Comparison of ENCODE assay signal across 1 cellular context in the genomic region with DNA sequence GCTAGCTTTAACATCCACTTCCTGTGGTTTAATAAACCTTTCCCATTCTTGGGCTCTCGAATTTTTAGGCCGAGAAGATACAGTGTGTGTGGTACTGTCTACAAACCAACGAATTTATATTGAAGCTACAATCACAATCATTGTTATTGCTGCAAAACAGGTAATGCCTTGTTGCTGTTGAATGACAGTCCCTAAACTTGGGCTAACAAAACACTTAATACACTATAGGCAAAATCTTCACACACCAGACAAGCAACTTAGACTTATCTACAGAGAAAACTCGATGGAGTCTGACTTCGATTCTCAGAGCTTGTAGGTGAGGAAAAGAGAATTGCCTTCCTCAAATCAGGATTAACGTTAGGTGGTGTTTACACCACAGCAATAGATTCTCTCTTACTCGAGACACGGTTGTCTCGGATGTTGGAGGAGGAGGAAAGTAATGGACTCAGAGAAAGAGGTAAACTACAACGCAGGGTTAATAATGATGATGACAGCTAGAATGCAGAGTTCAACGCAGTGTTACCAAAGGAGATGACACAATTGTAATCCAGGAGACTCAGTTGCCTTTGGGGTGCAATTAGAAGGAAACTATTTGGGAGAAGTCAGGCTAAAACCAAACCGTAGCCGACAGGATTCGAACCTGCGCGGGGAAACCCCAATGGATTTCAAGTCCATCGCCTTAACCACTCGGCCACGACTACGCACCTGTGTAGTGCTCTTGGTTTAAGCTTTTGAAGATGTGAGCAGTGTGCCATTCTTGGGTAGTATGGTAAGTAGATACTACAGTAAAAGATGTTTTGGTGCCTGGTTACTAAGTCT.
TF ChIP-seq lines count a peak whose summit lies in the region.

No MANE protein-coding gene starts in this region.

TF ChIP-seq in GM12878, 131 proteins besides CTCF, POLR2A, EP300 and RAD21 (continued from another document and continues in another):
- TF ChIP-seq BCLAF1 (IDR thresholded peaks at IDR 0.05) (no peak), ESRRA (IDR thresholded peaks at IDR 0.05; ENCODE audit: low read length) (no peak), TCF12 (IDR thresholded peaks at IDR 0.05; ENCODE audit: low read depth, low read length) (no peak), MTA2 (IDR thresholded peaks at IDR 0.05; ENCODE audit: low read depth) (no peak), SUZ12 (IDR thresholded peaks at IDR 0.05; ENCODE audit: unreplicated experiment) (no peak), EZH2 (IDR thresholded peaks at IDR 0.05; ENCODE audit: borderline replicate concordance, control insufficient read depth, low read depth, low read length) (no peak), ZZZ3 (IDR thresholded peaks at IDR 0.05; ENCODE audit: control insufficient read depth, insufficient read length, low read depth) (no peak), FOS (IDR thresholded peaks at IDR 0.05; ENCODE audit: borderline replicate concordance, extremely low read depth, insufficient read length) (no peak), RB1 (IDR thresholded peaks at IDR 0.05; ENCODE audit: borderline replicate concordance) (no peak), SMC3 (IDR thresholded peaks at IDR 0.05; ENCODE audit: borderline replicate concordance, low read length) (no peak), DPF2 (IDR thresholded peaks at IDR 0.05) (no peak), EGR1 (IDR thresholded peaks at IDR 0.05; ENCODE audit: borderline replicate concordance in 1 of 2, low read depth in 2 of 2, low read length in 2 of 2) (no peak), GABPA (IDR thresholded peaks at IDR 0.05; ENCODE audit: low read depth) (0 out of 2 replicates have a peak, but pooled peaks have one; percentile 28), JUNB (IDR thresholded peaks at IDR 0.05) (no peak), CEBPZ (IDR thresholded peaks at IDR 0.05; ENCODE audit: low read depth, low read length) (no peak), STAT3 (IDR thresholded peaks at IDR 0.05; ENCODE audit: low read depth, low read length) (no peak), YY1 (IDR thresholded peaks at IDR 0.05; ENCODE audit: low read depth, low read length) (0 out of 2 replicates have a peak, but pooled peaks have one; percentile 28), ZSCAN29 (IDR thresholded peaks at IDR 0.05) (peak; percentile 85), RAD51 (IDR thresholded peaks at IDR 0.05) (no peak), RFX5 (IDR thresholded peaks at IDR 0.05; ENCODE audit: low read depth, low read length) (no peak), E2F8 (IDR thresholded peaks at IDR 0.05; ENCODE audit: low read depth, partially characterized antibody) (no peak), IRF5 (IDR thresholded peaks at IDR 0.05; ENCODE audit: borderline replicate concordance) (no peak), ZNF384 (IDR thresholded peaks at IDR 0.05; ENCODE audit: borderline replicate concordance, low read depth, low read length) (no peak), HDGF (IDR thresholded peaks at IDR 0.05) (no peak), PML (IDR thresholded peaks at IDR 0.05; ENCODE audit: low read length) (no peak), PAX5 (IDR thresholded peaks at IDR 0.05; ENCODE audit: borderline replicate concordance, low read depth, low read length) (no peak)
- TF ChIP-seq, protein P1, sequence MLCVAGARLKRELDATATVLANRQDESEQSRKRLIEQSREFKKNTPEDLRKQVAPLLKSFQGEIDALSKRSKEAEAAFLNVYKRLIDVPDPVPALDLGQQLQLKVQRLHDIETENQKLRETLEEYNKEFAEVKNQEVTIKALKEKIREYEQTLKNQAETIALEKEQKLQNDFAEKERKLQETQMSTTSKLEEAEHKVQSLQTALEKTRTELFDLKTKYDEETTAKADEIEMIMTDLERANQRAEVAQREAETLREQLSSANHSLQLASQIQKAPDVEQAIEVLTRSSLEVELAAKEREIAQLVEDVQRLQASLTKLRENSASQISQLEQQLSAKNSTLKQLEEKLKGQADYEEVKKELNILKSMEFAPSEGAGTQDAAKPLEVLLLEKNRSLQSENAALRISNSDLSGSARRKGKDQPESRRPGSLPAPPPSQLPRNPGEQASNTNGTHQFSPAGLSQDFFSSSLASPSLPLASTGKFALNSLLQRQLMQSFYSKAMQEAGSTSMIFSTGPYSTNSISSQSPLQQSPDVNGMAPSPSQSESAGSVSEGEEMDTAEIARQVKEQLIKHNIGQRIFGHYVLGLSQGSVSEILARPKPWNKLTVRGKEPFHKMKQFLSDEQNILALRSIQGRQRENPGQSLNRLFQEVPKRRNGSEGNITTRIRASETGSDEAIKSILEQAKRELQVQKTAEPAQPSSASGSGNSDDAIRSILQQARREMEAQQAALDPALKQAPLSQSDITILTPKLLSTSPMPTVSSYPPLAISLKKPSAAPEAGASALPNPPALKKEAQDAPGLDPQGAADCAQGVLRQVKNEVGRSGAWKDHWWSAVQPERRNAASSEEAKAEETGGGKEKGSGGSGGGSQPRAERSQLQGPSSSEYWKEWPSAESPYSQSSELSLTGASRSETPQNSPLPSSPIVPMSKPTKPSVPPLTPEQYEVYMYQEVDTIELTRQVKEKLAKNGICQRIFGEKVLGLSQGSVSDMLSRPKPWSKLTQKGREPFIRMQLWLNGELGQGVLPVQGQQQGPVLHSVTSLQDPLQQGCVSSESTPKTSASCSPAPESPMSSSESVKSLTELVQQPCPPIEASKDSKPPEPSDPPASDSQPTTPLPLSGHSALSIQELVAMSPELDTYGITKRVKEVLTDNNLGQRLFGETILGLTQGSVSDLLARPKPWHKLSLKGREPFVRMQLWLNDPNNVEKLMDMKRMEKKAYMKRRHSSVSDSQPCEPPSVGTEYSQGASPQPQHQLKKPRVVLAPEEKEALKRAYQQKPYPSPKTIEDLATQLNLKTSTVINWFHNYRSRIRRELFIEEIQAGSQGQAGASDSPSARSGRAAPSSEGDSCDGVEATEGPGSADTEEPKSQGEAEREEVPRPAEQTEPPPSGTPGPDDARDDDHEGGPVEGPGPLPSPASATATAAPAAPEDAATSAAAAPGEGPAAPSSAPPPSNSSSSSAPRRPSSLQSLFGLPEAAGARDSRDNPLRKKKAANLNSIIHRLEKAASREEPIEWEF (IDR thresholded peaks at IDR 0.05; ENCODE audit: insufficient replicate concordance, low read depth, low read length), result no peak
- TF ChIP-seq, protein P2, sequence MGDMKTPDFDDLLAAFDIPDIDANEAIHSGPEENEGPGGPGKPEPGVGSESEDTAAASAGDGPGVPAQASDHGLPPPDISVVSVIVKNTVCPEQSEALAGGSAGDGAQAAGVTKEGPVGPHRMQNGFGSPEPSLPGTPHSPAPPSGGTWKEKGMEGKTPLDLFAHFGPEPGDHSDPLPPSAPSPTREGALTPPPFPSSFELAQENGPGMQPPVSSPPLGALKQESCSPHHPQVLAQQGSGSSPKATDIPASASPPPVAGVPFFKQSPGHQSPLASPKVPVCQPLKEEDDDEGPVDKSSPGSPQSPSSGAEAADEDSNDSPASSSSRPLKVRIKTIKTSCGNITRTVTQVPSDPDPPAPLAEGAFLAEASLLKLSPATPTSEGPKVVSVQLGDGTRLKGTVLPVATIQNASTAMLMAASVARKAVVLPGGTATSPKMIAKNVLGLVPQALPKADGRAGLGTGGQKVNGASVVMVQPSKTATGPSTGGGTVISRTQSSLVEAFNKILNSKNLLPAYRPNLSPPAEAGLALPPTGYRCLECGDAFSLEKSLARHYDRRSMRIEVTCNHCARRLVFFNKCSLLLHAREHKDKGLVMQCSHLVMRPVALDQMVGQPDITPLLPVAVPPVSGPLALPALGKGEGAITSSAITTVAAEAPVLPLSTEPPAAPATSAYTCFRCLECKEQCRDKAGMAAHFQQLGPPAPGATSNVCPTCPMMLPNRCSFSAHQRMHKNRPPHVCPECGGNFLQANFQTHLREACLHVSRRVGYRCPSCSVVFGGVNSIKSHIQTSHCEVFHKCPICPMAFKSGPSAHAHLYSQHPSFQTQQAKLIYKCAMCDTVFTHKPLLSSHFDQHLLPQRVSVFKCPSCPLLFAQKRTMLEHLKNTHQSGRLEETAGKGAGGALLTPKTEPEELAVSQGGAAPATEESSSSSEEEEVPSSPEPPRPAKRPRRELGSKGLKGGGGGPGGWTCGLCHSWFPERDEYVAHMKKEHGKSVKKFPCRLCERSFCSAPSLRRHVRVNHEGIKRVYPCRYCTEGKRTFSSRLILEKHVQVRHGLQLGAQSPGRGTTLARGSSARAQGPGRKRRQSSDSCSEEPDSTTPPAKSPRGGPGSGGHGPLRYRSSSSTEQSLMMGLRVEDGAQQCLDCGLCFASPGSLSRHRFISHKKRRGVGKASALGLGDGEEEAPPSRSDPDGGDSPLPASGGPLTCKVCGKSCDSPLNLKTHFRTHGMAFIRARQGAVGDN (IDR thresholded peaks at IDR 0.05), result no peak
- TF ChIP-seq, protein P3, sequence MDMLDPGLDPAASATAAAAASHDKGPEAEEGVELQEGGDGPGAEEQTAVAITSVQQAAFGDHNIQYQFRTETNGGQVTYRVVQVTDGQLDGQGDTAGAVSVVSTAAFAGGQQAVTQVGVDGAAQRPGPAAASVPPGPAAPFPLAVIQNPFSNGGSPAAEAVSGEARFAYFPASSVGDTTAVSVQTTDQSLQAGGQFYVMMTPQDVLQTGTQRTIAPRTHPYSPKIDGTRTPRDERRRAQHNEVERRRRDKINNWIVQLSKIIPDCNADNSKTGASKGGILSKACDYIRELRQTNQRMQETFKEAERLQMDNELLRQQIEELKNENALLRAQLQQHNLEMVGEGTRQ (IDR thresholded peaks at IDR 0.05; ENCODE audit: borderline replicate concordance, low read depth, low read length), result no peak
